ENCODE assay signal across 1 cellular context in the genomic region with DNA sequence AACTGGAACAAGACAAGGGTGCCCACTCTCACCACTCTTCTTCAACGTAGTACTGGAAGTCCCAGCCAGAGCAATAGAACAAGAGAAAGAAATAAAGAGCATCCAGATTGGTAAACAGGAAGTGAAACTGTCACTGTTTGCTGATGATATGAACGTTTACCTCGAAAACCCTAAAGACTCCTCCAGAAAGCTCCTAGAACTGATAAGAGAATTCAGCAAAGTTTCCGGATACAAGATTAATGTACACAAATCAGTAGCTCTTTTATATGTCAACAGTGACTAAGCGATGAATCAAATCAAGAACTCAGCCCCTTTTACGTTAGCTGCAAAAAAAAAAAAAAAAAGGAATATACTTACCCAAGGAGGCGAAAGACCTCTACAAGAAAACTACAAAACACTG.
TF ChIP-seq lines count a peak whose summit lies in the region.

No MANE protein-coding gene starts in this region.

TF ChIP-seq in K562, 482 proteins besides CTCF, POLR2A, EP300 and RAD21 (continued from another document):
- TF ChIP-seq, protein P1, sequence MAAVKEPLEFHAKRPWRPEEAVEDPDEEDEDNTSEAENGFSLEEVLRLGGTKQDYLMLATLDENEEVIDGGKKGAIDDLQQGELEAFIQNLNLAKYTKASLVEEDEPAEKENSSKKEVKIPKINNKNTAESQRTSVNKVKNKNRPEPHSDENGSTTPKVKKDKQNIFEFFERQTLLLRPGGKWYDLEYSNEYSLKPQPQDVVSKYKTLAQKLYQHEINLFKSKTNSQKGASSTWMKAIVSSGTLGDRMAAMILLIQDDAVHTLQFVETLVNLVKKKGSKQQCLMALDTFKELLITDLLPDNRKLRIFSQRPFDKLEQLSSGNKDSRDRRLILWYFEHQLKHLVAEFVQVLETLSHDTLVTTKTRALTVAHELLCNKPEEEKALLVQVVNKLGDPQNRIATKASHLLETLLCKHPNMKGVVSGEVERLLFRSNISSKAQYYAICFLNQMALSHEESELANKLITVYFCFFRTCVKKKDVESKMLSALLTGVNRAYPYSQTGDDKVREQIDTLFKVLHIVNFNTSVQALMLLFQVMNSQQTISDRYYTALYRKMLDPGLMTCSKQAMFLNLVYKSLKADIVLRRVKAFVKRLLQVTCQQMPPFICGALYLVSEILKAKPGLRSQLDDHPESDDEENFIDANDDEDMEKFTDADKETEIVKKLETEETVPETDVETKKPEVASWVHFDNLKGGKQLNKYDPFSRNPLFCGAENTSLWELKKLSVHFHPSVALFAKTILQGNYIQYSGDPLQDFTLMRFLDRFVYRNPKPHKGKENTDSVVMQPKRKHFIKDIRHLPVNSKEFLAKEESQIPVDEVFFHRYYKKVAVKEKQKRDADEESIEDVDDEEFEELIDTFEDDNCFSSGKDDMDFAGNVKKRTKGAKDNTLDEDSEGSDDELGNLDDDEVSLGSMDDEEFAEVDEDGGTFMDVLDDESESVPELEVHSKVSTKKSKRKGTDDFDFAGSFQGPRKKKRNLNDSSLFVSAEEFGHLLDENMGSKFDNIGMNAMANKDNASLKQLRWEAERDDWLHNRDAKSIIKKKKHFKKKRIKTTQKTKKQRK (IDR thresholded peaks at IDR 0.05; ENCODE audit: borderline replicate concordance, low read depth, low read length) = no peak
- TF ChIP-seq KDM1A (IDR thresholded peaks at IDR 0.05) = peak; percentile 31 to 57; a peak in 2 of 4 replicates
- TF ChIP-seq ZNF584 (CRISPR knock-in tag; IDR thresholded peaks at IDR 0.05; ENCODE audit: low read depth) = no peak
- peak; percentile 64 for TF ChIP-seq ARID1B (IDR thresholded peaks at IDR 0.05)
- TF ChIP-seq, protein P2, sequence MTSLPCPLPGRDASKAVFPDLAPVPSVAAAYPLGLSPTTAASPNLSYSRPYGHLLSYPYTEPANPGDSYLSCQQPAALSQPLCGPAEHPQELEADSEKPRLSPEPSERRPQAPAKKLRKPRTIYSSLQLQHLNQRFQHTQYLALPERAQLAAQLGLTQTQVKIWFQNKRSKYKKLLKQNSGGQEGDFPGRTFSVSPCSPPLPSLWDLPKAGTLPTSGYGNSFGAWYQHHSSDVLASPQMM (CRISPR knock-in tag; IDR thresholded peaks at IDR 0.05) = no peak
- TF ChIP-seq RCOR1 (IDR thresholded peaks at IDR 0.05; ENCODE audit: borderline replicate concordance in 1 of 2, low read depth in 2 of 2, low read length in 2 of 2) = peak in 1 of 2 experiments; percentile 29; a peak in 1 of 4 replicates
- TF ChIP-seq, protein P3, sequence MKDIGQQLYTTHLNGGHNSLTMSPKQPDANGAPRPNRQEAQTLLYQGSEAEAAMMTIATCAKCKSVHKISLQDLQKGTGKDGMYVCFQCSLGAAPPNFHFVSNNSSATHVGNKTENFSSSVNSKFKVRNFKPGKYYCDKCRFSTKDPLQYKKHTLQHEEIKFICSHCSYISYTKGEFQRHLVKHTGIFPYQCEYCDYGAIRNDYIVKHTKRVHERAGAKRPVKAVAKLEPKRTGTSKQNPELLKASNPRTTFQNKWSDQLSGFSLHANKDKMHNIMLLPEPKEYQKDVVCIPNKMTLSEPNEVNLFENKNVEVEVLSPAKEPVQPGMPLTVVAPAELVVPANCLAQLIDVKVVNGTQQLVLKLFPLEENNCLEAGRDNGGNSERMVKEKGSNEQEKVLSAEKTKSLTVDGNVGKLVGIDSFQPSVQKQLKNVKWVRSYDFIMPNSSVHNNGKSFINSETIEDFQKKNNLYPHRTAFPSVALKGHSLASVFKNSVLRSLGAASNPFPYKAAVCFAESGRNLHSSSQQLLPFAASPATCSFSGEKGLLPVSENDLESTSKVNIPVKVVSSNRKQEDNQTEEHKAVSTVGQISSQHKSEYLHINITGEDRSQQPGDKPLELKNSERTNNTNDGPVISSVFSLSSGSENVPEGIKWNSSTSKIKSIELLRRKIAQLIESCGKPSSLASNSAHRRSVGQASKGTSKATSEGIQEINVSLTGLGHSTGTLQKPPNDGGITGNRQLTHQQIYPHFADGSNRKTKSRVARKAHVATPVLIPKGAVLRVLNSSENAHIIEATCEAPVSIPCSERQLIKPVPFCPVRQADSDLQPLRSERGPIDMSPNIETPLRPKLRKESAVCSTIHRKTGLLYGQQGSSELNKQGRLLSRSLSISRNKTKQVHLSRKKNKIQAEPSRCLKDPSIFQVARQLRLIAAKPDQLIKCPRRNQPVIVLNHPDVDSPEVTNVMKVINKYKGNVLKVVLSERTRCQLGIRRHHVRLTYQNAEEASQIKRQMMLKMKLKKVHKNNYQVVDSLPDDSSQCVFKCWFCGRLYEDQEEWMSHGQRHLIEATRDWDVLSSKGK (CRISPR knock-in tag; IDR thresholded peaks at IDR 0.05) = no peak
- peak; percentile 15; the same call in 1 of the 2 replicates for TF ChIP-seq NCOR1 (IDR thresholded peaks at IDR 0.05)
- peak; percentile 13; the same call in 1 of the 2 replicates for TF ChIP-seq TEAD4 (IDR thresholded peaks at IDR 0.05; ENCODE audit: low read length)
- TF ChIP-seq TEAD4 (CRISPR knock-in tag; IDR thresholded peaks at IDR 0.05; ENCODE audit: borderline replicate concordance) = no peak
- peak; percentile 60 for TF ChIP-seq MEIS2 (IDR thresholded peaks at IDR 0.05; ENCODE audit: partially characterized antibody)
- peak; percentile 8 to 23; a peak in 1 of 4 replicates for TF ChIP-seq TRIM24 (IDR thresholded peaks at IDR 0.05)
- TF ChIP-seq TAL1 (IDR thresholded peaks at IDR 0.05) = peak; percentile 49
- no peak for TF ChIP-seq ZBTB9 (CRISPR knock-in tag; IDR thresholded peaks at IDR 0.05)
TF ChIP-seq in K562: peak in this region for 16.
